Comparison of ENCODE assay signal across 9 cellular contexts in the genomic region with DNA sequence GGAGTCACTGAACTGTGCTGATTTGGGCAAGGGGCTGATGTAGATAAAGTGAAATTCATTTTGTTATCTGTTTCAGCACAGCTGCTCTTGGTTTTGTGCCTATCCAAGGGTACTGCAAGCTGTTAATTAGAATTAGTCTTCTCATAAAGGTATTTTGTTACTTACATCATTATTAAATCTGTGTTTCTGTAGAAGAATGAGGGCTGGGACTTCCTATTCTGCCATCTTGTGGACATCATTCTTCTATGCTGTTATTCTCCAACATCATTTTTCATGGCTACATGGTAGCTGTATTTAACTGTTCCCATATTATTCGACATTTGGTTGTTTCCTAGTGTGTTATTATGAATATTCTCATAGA.
A peak's percentile ranks its signal among the peaks of the same experiment; 100 is the strongest.
DNase-seq lines count a peak whose midpoint lies in the region; ATAC-seq lines count a peak whose summit lies in the region.
"Had no signal": no experiment of that assay in that cellular context is flagged by ENCODE, and none has a peak within 500 bp of the region (broad histone marks: within the 10 kb centered on the region; RNA-seq: fewer than 3 reads in every experiment).

No MANE protein-coding gene starts in this region.

- DNase-seq in activated CD4-positive, alpha-beta T cell treated with anti-CD3 and anti-CD28 coated beads, Interleukin-2, amount 10 ng/mL, durations not matched to agents 24 days and 14 days: no peak
- no peak for DNase-seq in activated CD4-positive, alpha-beta T cell treated with anti-CD3 and anti-CD28 coated beads, Interleukin-2, amount 50 U/mL, for 4 hours
- peak; percentile 65 for DNase-seq in OCI-M1 (lab: John Stamatoyannopoulos, UW)
- DNase-seq in fibroblast of gingiva (ENCODE audit: low read depth): peak; percentile 51
- DNase-seq in stimulated activated naive B cell treated with anti-CD40 and anti-IgM and Interleukin-4, amounts not matched to agents 10 μg/mL and 1 μg/mL and 100 μg/mL, for 72 hours: no peak
- no peak for DNase-seq in DMS153 (lab: John Stamatoyannopoulos, UW)
- DNase-seq in left colon: no peak
- DNase-seq in substantia nigra (lab: John Stamatoyannopoulos, UW): no peak

- H3K27ac Mint-ChIP-seq in activated CD4-positive, alpha-beta T cell treated with anti-CD3 and anti-CD28 coated beads, Interleukin-2, amount 10 ng/mL, durations not matched to agents 24 days and 14 days: no peak overlapping the region
- no peak overlapping the region for H3K27ac Mint-ChIP-seq in stimulated activated naive B cell treated with anti-CD40 and anti-IgM and Interleukin-4, amounts not matched to agents 10 μg/mL and 1 μg/mL and 100 μg/mL, for 72 hours
- H3K27ac Mint-ChIP-seq: dendritic cell treated with granulocyte-macrophage colony-stimulating factor and Interleukin-4, amounts not matched to agents 40 ng/mL and 50 ng/mL, for 4 days had no signal

- H3K4me1 Mint-ChIP-seq in activated CD4-positive, alpha-beta T cell treated with anti-CD3 and anti-CD28 coated beads, Interleukin-2, amount 10 ng/mL, durations not matched to agents 24 days and 14 days: peaks cover 28% of the 10 kb centered on the region
- peaks cover 22% of the 10 kb centered on the region in 2 donors for H3K4me1 Mint-ChIP-seq in stimulated activated naive B cell treated with anti-CD40 and anti-IgM and Interleukin-4, amounts not matched to agents 10 μg/mL and 1 μg/mL and 100 μg/mL, for 72 hours

- no peaks in the 10 kb centered on the region for H3K27me3 Mint-ChIP-seq in activated CD4-positive, alpha-beta T cell treated with anti-CD3 and anti-CD28 coated beads, Interleukin-2, amount 10 ng/mL, durations not matched to agents 24 days and 14 days
- no peaks in the 10 kb centered on the region for H3K27me3 Mint-ChIP-seq in stimulated activated naive B cell treated with anti-CD40 and anti-IgM and Interleukin-4, amounts not matched to agents 10 μg/mL and 1 μg/mL and 100 μg/mL, for 72 hours

- intact Hi-C loops in activated CD4-positive, alpha-beta T cell treated with anti-CD3 and anti-CD28 coated beads, Interleukin-2, amount 10 ng/mL, durations not matched to agents 24 days and 14 days (cut with micrococcal nuclease): loop anchor here (5.0 kb wide), 2 partner anchors 35 to 250 kb away; no protein-coding TSS in a partner anchor
- intact Hi-C loops in left colon (cut with DNase I, micrococcal nuclease): loop anchor here in 1 of 2 donors (10.0 kb wide), 2 partner anchors 82 to 192 kb away; no protein-coding TSS in a partner anchor

- H3K9me3 Mint-ChIP-seq in activated CD4-positive, alpha-beta T cell treated with anti-CD3 and anti-CD28 coated beads, Interleukin-2, amount 10 ng/mL, durations not matched to agents 24 days and 14 days: no peaks in the 10 kb centered on the region
- no peaks in the 10 kb centered on the region for H3K9me3 Mint-ChIP-seq in stimulated activated naive B cell treated with anti-CD40 and anti-IgM and Interleukin-4, amounts not matched to agents 10 μg/mL and 1 μg/mL and 100 μg/mL, for 72 hours
- H3K9me3 Mint-ChIP-seq: dendritic cell treated with granulocyte-macrophage colony-stimulating factor and Interleukin-4, amounts not matched to agents 40 ng/mL and 50 ng/mL, for 4 days had no signal

- peak overlapping the region; percentile 8 for H3K4me3 Mint-ChIP-seq in activated CD4-positive, alpha-beta T cell treated with anti-CD3 and anti-CD28 coated beads, Interleukin-2, amount 10 ng/mL, durations not matched to agents 24 days and 14 days
- peak overlapping the region in 1 of 2 donors; percentile 60 for H3K4me3 Mint-ChIP-seq in stimulated activated naive B cell treated with anti-CD40 and anti-IgM and Interleukin-4, amounts not matched to agents 10 μg/mL and 1 μg/mL and 100 μg/mL, for 72 hours

- no peaks in the 10 kb centered on the region for H3K36me3 Mint-ChIP-seq in activated CD4-positive, alpha-beta T cell treated with anti-CD3 and anti-CD28 coated beads, Interleukin-2, amount 10 ng/mL, durations not matched to agents 24 days and 14 days (ENCODE audit: low read depth)
- H3K36me3 Mint-ChIP-seq in stimulated activated naive B cell treated with anti-CD40 and anti-IgM and Interleukin-4, amounts not matched to agents 10 μg/mL and 1 μg/mL and 100 μg/mL, for 72 hours: no peaks in the 10 kb centered on the region

- peak; percentile 23 to 33 for ATAC-seq in stimulated activated naive B cell treated with anti-CD40 and anti-IgM and Interleukin-4, amounts not matched to agents 10 μg/mL and 1 μg/mL and 100 μg/mL, for 72 hours (replicated peaks)
- ATAC-seq in left colon: no peak

- no peak overlapping the region for H3K27ac ChIP-seq in substantia nigra (ENCODE audit: low read depth, low read length, poor library complexity, severe bottlenecking)

Comparison
In these comparisons a context has a peak if more than half of its experiments do, and no peak if none do; other contexts are left out.
1. DNase-seq: peak in OCI-M1 (single experiment) and fibroblast of gingiva (single experiment); none in activated CD4-positive, alpha-beta T cell treated with anti-CD3 and anti-CD28 coated beads, Interleukin-2, amount 10 ng/mL, durations not matched to agents 24 days and 14 days (single experiment), activated CD4-positive, alpha-beta T cell treated with anti-CD3 and anti-CD28 coated beads, Interleukin-2, amount 50 U/mL, for 4 hours (0 of 2), stimulated activated naive B cell treated with anti-CD40 and anti-IgM and Interleukin-4, amounts not matched to agents 10 μg/mL and 1 μg/mL and 100 μg/mL, for 72 hours (single experiment), DMS153 (single experiment), left colon (0 of 2) and substantia nigra (0 of 49).